ENCODE assay signal across 1 cellular context in the genomic region with DNA sequence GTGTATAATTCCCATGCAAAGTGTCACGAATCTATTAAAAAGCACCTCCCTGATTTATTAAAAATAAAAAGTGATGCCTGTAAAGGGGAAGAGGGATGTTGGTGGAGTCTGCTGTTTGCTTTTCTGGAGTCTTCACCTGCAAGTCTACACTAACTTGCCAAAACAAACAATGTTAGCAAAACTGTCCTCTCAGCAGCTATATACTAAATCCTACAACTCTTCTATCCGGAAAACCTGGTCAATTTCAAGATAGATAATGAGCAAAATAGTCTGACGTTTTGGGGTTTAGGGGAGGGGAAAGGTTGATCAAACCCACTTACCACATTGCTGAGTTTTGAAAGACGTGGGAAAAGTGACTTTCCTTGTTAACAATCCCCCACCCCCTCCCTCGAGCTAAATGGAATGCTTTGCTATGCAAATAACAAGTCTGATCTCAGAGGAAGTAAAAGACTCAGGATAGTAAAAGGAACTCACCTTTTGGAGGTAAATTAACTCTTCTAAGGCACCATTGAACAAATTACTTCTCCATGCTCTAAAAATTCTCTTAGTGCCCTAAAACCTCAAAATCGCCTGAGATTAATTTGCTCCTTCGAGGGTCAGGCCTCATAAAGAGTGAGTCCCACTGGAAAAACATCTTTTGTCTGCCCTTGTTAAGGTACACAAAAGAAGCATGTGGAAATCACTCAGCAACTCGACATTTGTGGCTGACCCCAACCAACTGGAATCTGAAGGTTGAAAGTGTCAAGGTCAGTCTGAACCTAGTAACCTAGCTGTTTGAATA.
TF ChIP-seq lines count a peak whose summit lies in the region.

No MANE protein-coding gene starts in this region.

TF ChIP-seq in HepG2, 621 proteins besides CTCF, POLR2A, EP300 and RAD21 (continued from another document and continues in another):
- TF ChIP-seq, protein P1, sequence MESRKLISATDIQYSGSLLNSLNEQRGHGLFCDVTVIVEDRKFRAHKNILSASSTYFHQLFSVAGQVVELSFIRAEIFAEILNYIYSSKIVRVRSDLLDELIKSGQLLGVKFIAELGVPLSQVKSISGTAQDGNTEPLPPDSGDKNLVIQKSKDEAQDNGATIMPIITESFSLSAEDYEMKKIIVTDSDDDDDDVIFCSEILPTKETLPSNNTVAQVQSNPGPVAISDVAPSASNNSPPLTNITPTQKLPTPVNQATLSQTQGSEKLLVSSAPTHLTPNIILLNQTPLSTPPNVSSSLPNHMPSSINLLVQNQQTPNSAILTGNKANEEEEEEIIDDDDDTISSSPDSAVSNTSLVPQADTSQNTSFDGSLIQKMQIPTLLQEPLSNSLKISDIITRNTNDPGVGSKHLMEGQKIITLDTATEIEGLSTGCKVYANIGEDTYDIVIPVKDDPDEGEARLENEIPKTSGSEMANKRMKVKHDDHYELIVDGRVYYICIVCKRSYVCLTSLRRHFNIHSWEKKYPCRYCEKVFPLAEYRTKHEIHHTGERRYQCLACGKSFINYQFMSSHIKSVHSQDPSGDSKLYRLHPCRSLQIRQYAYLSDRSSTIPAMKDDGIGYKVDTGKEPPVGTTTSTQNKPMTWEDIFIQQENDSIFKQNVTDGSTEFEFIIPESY (CRISPR knock-in tag; IDR thresholded peaks at IDR 0.05), result no peak
- TF ChIP-seq SATB2 (CRISPR knock-in tag; IDR thresholded peaks at IDR 0.05) (no peak), ZNF777 (CRISPR knock-in tag; IDR thresholded peaks at IDR 0.05) (no peak), MZF1 (CRISPR knock-in tag; IDR thresholded peaks at IDR 0.05; ENCODE audit: borderline replicate concordance) (no peak), ZFX (CRISPR knock-in tag; IDR thresholded peaks at IDR 0.05; ENCODE audit: low read depth) (peak; percentile 13; the same call in 1 of the 2 replicates), MED1 (CRISPR knock-in tag; IDR thresholded peaks at IDR 0.05) (peak; percentile 67; the same call in 1 of the 2 replicates), FOSL2 (CRISPR knock-in tag; IDR thresholded peaks at IDR 0.05) (peak; percentile 77), NCOA5 (CRISPR knock-in tag; IDR thresholded peaks at IDR 0.05) (no peak), AHR (CRISPR knock-in tag; IDR thresholded peaks at IDR 0.05) (no peak), ZMYM3 (CRISPR knock-in tag; IDR thresholded peaks at IDR 0.05) (no peak), SUZ12 (IDR thresholded peaks at IDR 0.05; ENCODE audit: low read depth, low read length) (no peak), SRY (CRISPR knock-in tag; IDR thresholded peaks at IDR 0.05) (no peak), SAFB2 (CRISPR knock-in tag; IDR thresholded peaks at IDR 0.05; ENCODE audit: borderline replicate concordance, low read depth) (no peak), TARDBP (CRISPR knock-in tag; IDR thresholded peaks at IDR 0.05) (0 out of 2 replicates have a peak, but pooled peaks have one; percentile 26), ZBTB38 (CRISPR knock-in tag; IDR thresholded peaks at IDR 0.05) (no peak)
- TF ChIP-seq, protein P2, sequence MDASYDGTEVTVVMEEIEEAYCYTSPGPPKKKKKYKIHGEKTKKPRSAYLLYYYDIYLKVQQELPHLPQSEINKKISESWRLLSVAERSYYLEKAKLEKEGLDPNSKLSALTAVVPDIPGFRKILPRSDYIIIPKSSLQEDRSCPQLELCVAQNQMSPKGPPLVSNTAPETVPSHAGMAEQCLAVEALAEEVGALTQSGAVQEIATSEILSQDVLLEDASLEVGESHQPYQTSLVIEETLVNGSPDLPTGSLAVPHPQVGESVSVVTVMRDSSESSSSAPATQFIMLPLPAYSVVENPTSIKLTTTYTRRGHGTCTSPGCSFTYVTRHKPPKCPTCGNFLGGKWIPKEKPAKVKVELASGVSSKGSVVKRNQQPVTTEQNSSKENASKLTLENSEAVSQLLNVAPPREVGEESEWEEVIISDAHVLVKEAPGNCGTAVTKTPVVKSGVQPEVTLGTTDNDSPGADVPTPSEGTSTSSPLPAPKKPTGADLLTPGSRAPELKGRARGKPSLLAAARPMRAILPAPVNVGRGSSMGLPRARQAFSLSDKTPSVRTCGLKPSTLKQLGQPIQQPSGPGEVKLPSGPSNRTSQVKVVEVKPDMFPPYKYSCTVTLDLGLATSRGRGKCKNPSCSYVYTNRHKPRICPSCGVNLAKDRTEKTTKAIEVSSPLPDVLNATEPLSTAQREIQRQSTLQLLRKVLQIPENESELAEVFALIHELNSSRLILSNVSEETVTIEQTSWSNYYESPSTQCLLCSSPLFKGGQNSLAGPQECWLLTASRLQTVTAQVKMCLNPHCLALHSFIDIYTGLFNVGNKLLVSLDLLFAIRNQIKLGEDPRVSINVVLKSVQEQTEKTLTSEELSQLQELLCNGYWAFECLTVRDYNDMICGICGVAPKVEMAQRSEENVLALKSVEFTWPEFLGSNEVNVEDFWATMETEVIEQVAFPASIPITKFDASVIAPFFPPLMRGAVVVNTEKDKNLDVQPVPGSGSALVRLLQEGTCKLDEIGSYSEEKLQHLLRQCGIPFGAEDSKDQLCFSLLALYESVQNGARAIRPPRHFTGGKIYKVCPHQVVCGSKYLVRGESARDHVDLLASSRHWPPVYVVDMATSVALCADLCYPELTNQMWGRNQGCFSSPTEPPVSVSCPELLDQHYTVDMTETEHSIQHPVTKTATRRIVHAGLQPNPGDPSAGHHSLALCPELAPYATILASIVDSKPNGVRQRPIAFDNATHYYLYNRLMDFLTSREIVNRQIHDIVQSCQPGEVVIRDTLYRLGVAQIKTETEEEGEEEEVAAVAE (CRISPR knock-in tag; IDR thresholded peaks at IDR 0.05; ENCODE audit: borderline replicate concordance), result 0 out of 2 replicates have a peak, but pooled peaks have one; percentile 38
- TF ChIP-seq, protein P3, sequence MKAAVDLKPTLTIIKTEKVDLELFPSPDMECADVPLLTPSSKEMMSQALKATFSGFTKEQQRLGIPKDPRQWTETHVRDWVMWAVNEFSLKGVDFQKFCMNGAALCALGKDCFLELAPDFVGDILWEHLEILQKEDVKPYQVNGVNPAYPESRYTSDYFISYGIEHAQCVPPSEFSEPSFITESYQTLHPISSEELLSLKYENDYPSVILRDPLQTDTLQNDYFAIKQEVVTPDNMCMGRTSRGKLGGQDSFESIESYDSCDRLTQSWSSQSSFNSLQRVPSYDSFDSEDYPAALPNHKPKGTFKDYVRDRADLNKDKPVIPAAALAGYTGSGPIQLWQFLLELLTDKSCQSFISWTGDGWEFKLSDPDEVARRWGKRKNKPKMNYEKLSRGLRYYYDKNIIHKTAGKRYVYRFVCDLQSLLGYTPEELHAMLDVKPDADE (CRISPR knock-in tag; IDR thresholded peaks at IDR 0.05), result no peak
- TF ChIP-seq, protein P4, sequence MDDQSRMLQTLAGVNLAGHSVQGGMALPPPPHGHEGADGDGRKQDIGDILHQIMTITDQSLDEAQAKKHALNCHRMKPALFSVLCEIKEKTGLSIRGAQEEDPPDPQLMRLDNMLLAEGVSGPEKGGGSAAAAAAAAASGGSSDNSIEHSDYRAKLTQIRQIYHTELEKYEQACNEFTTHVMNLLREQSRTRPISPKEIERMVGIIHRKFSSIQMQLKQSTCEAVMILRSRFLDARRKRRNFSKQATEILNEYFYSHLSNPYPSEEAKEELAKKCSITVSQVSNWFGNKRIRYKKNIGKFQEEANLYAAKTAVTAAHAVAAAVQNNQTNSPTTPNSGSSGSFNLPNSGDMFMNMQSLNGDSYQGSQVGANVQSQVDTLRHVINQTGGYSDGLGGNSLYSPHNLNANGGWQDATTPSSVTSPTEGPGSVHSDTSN (CRISPR knock-in tag; IDR thresholded peaks at IDR 0.05; ENCODE audit: borderline replicate concordance), result no peak
- TF ChIP-seq, protein P5, sequence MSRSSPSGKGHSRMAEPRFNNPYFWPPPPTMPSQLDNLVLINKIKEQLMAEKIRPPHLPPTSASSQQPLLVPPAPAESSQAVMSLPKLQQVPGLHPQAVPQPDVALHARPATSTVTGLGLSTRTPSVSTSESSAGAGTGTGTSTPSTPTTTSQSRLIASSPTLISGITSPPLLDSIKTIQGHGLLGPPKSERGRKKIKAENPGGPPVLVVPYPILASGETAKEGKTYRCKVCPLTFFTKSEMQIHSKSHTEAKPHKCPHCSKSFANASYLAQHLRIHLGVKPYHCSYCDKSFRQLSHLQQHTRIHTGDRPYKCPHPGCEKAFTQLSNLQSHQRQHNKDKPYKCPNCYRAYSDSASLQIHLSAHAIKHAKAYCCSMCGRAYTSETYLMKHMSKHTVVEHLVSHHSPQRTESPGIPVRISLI (CRISPR knock-in tag; IDR thresholded peaks at IDR 0.05; ENCODE audit: borderline replicate concordance), result no peak
- TF ChIP-seq, protein P6, sequence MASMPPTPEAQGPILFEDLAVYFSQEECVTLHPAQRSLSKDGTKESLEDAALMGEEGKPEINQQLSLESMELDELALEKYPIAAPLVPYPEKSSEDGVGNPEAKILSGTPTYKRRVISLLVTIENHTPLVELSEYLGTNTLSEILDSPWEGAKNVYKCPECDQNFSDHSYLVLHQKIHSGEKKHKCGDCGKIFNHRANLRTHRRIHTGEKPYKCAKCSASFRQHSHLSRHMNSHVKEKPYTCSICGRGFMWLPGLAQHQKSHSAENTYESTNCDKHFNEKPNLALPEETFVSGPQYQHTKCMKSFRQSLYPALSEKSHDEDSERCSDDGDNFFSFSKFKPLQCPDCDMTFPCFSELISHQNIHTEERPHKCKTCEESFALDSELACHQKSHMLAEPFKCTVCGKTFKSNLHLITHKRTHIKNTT (CRISPR knock-in tag; IDR thresholded peaks at IDR 0.05), result no peak
- TF ChIP-seq, protein P7, sequence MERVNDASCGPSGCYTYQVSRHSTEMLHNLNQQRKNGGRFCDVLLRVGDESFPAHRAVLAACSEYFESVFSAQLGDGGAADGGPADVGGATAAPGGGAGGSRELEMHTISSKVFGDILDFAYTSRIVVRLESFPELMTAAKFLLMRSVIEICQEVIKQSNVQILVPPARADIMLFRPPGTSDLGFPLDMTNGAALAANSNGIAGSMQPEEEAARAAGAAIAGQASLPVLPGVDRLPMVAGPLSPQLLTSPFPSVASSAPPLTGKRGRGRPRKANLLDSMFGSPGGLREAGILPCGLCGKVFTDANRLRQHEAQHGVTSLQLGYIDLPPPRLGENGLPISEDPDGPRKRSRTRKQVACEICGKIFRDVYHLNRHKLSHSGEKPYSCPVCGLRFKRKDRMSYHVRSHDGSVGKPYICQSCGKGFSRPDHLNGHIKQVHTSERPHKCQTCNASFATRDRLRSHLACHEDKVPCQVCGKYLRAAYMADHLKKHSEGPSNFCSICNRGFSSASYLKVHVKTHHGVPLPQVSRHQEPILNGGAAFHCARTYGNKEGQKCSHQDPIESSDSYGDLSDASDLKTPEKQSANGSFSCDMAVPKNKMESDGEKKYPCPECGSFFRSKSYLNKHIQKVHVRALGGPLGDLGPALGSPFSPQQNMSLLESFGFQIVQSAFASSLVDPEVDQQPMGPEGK (CRISPR knock-in tag; IDR thresholded peaks at IDR 0.05), result peak; percentile 33; the same call in 1 of the 2 replicates
- TF ChIP-seq, protein P8, sequence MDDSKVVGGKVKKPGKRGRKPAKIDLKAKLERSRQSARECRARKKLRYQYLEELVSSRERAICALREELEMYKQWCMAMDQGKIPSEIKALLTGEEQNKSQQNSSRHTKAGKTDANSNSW (CRISPR knock-in tag; IDR thresholded peaks at IDR 0.05; ENCODE audit: borderline replicate concordance), result no peak
- TF ChIP-seq, protein P9, sequence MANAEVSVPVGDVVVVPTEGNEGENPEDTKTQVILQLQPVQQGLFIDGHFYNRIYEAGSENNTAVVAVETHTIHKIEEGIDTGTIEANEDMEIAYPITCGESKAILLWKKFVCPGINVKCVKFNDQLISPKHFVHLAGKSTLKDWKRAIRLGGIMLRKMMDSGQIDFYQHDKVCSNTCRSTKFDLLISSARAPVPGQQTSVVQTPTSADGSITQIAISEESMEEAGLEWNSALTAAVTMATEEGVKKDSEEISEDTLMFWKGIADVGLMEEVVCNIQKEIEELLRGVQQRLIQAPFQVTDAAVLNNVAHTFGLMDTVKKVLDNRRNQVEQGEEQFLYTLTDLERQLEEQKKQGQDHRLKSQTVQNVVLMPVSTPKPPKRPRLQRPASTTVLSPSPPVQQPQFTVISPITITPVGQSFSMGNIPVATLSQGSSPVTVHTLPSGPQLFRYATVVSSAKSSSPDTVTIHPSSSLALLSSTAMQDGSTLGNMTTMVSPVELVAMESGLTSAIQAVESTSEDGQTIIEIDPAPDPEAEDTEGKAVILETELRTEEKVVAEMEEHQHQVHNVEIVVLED (CRISPR knock-in tag; IDR thresholded peaks at IDR 0.05; ENCODE audit: borderline replicate concordance), result no peak; the same call in 1 of the 2 replicates
- TF ChIP-seq, protein P10, sequence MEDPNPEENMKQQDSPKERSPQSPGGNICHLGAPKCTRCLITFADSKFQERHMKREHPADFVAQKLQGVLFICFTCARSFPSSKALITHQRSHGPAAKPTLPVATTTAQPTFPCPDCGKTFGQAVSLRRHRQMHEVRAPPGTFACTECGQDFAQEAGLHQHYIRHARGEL (CRISPR knock-in tag; IDR thresholded peaks at IDR 0.05), result no peak
- TF ChIP-seq, protein P11, sequence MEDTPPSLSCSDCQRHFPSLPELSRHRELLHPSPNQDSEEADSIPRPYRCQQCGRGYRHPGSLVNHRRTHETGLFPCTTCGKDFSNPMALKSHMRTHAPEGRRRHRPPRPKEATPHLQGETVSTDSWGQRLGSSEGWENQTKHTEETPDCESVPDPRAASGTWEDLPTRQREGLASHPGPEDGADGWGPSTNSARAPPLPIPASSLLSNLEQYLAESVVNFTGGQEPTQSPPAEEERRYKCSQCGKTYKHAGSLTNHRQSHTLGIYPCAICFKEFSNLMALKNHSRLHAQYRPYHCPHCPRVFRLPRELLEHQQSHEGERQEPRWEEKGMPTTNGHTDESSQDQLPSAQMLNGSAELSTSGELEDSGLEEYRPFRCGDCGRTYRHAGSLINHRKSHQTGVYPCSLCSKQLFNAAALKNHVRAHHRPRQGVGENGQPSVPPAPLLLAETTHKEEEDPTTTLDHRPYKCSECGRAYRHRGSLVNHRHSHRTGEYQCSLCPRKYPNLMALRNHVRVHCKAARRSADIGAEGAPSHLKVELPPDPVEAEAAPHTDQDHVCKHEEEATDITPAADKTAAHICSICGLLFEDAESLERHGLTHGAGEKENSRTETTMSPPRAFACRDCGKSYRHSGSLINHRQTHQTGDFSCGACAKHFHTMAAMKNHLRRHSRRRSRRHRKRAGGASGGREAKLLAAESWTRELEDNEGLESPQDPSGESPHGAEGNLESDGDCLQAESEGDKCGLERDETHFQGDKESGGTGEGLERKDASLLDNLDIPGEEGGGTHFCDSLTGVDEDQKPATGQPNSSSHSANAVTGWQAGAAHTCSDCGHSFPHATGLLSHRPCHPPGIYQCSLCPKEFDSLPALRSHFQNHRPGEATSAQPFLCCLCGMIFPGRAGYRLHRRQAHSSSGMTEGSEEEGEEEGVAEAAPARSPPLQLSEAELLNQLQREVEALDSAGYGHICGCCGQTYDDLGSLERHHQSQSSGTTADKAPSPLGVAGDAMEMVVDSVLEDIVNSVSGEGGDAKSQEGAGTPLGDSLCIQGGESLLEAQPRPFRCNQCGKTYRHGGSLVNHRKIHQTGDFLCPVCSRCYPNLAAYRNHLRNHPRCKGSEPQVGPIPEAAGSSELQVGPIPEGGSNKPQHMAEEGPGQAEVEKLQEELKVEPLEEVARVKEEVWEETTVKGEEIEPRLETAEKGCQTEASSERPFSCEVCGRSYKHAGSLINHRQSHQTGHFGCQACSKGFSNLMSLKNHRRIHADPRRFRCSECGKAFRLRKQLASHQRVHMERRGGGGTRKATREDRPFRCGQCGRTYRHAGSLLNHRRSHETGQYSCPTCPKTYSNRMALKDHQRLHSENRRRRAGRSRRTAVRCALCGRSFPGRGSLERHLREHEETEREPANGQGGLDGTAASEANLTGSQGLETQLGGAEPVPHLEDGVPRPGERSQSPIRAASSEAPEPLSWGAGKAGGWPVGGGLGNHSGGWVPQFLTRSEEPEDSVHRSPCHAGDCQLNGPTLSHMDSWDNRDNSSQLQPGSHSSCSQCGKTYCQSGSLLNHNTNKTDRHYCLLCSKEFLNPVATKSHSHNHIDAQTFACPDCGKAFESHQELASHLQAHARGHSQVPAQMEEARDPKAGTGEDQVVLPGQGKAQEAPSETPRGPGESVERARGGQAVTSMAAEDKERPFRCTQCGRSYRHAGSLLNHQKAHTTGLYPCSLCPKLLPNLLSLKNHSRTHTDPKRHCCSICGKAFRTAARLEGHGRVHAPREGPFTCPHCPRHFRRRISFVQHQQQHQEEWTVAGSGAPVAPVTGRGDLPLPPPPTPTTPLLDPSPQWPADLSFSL (CRISPR knock-in tag; IDR thresholded peaks at IDR 0.05), result peak; percentile 66; the same call in 1 of the 2 replicates
